ENCODE assay signal across 27 cellular contexts in genomic region chr12:62655524-62656160, GRCh38.
A peak's percentile ranks its signal among the peaks of the same experiment; 100 is the strongest.
DNase-seq lines count a peak whose midpoint lies in the region; TF ChIP-seq lines count a peak whose summit lies in the region.
"Had no signal": no experiment of that assay in that cellular context is flagged by ENCODE, and none has a peak within 500 bp of the region (broad histone marks: within the 10 kb centered on the region; RNA-seq: fewer than 3 reads in every experiment).

No MANE protein-coding gene starts in this region.

- H3K27ac ChIP-seq in H9 (ENCODE audit: insufficient read length, low read depth, low read length): no peak overlapping the region
- H3K27ac ChIP-seq in iPS-20b (ENCODE audit: low read length): no peak overlapping the region
- no peak overlapping the region for H3K27ac ChIP-seq in thyroid gland
- H3K27ac ChIP-seq: body of pancreas, pancreas, suprapubic skin had no signal

- no CpG with 5 or more reads among the region's 8 CpGs for WGBS in H9 (ENCODE audit: extremely low coverage, insufficient read length, low lambda C conversion rate)
- WGBS in thyroid gland, 2 donors: 85 to 92% methylated on average over 8 of the region's 8 CpGs

- no peaks in the 10 kb centered on the region for H3K79me2 ChIP-seq in H9 (ENCODE audit: insufficient read depth, low read length)

- no peak overlapping the region for H2BK5ac ChIP-seq in H9 (ENCODE audit: insufficient read length, low read length)

- no peaks in the 10 kb centered on the region for H3K23me2 ChIP-seq in H9 (ENCODE audit: insufficient read length, low read depth, low read length, poor library complexity, severe bottlenecking)

- peak overlapping the region in 2 of 3 experiments; percentile 85 to 98 for H3K27ac Mint-ChIP-seq in H9
- H3K27ac Mint-ChIP-seq: activated CD4-positive, alpha-beta memory T cell treated with anti-CD3 and anti-CD28 coated beads, Interleukin-2, amount 10 ng/mL, durations not matched to agents 7 days and 5 days; activated naive CD4-positive, alpha-beta T cell treated with anti-CD3 and anti-CD28 coated beads, Interleukin-2, amount 10 ng/mL, durations not matched to agents 7 days and 5 days; CD8-positive, alpha-beta memory T cell; natural killer cell; T-helper 2 cell treated with Interferon-gamma antibody and Interleukin-4, amounts not matched to agents 5 μg/mL and 100 μg/mL, for 36 hours had no signal

- no peak overlapping the region for H3K56ac ChIP-seq in H9 (ENCODE audit: insufficient read length, low read depth, low read length)

- no peak overlapping the region for H3K4ac ChIP-seq in H9 (ENCODE audit: low read depth, low read length)

- H3K9me3 ChIP-seq in H9 (ENCODE audit: control insufficient read depth, low read depth, low read length) (no peaks in the 10 kb centered on the region), iPS-20b (ENCODE audit: insufficient read depth, low read depth, low read length) (no peaks in the 10 kb centered on the region), thyroid gland (no peaks in the 10 kb centered on the region)
- H3K9me3 ChIP-seq: adrenal gland, BE2C, body of pancreas, pancreas, suprapubic skin had no signal

- no peak overlapping the region for H2BK120ac ChIP-seq in H9 (ENCODE audit: low read depth, low read length, poor library complexity, severe bottlenecking)

- peaks cover 71% of the 10 kb centered on the region for H3K27me3 Mint-ChIP-seq in H9 (ENCODE audit: low read depth)

- H3K36me3 Mint-ChIP-seq in H9 (ENCODE audit: insufficient read depth in 1 of 3, low read depth in 3 of 3): peaks cover 0 to 10% (median 3%) of the 10 kb centered on the region in 3 experiments; a peak in 5 of 7 replicates
- H3K36me3 Mint-ChIP-seq: activated naive CD4-positive, alpha-beta T cell treated with anti-CD3 and anti-CD28 coated beads, Interleukin-2, amount 10 ng/mL, durations not matched to agents 7 days and 5 days; natural killer cell had no signal

- H2AK5ac ChIP-seq in H9 (ENCODE audit: insufficient read length, low read length): no peak overlapping the region

- no peak overlapping the region for H3K23ac ChIP-seq in H9 (ENCODE audit: insufficient read length, low read depth, low read length)

- no peak overlapping the region for H2BK12ac ChIP-seq in H9 (ENCODE audit: insufficient read length, low read depth, low read length)

- H3K79me1 ChIP-seq in H9 (ENCODE audit: insufficient read depth, low read depth, low read length, poor library complexity, severe bottlenecking): no peaks in the 10 kb centered on the region

- no peak overlapping the region for H4K8ac ChIP-seq in H9 (replicated peaks; ENCODE audit: insufficient read length, low read depth, low read length)

- H2BK20ac ChIP-seq in H9 (ENCODE audit: low read depth, low read length, poor library complexity, severe bottlenecking): no peak overlapping the region

- H4K20me1 ChIP-seq in H9 (ENCODE audit: control insufficient read depth, insufficient read depth, insufficient read length): no peaks in the 10 kb centered on the region

- H2BK15ac ChIP-seq in H9 (ENCODE audit: low read depth, low read length): no peak overlapping the region

- no peak overlapping the region for H3T11ph ChIP-seq in H9 (ENCODE audit: low read length)

- no peaks in the 10 kb centered on the region for H3K36me3 ChIP-seq in iPS-20b (ENCODE audit: insufficient read depth, low read depth, low read length)
- no peaks in the 10 kb centered on the region for H3K36me3 ChIP-seq in thyroid gland
- H3K36me3 ChIP-seq: adrenal gland, BE2C, HAP-1, pancreas, suprapubic skin had no signal

- no peak overlapping the region for H4K91ac ChIP-seq in H9 (ENCODE audit: insufficient read length, low read depth, low read length)

- peaks cover 8% of the 10 kb centered on the region; the same call in 1 of the 2 replicates for H3K27me3 ChIP-seq in H9 (ENCODE audit: insufficient read depth, low read length)
- H3K27me3 ChIP-seq in iPS-20b (ENCODE audit: insufficient read depth, low read length): peaks cover 43% of the 10 kb centered on the region
- H3K27me3 ChIP-seq in thyroid gland: no peaks in the 10 kb centered on the region
- H3K27me3 ChIP-seq: adrenal gland, BE2C, body of pancreas, pancreas, suprapubic skin had no signal

- H3K18ac ChIP-seq in H9 (ENCODE audit: insufficient read length, low read depth, low read length): no peak overlapping the region

- H3K14ac ChIP-seq in H9 (ENCODE audit: insufficient read depth, low read length): no peak overlapping the region

- DNase-seq in H9: peak; percentile 63
- DNase-seq in cerebellar cortex (ENCODE audit: low spot score): peak; percentile 73
- peak; percentile 62 for DNase-seq in pons (ENCODE audit: low spot score)
- no peak for DNase-seq in thyroid gland
- no peak for DNase-seq in KG1 (lab: John Stamatoyannopoulos, UW)
- DNase-seq in DMS114 treated with DMSO at 0.1 percent for 48 hours (lab: John Stamatoyannopoulos, UW; ENCODE audit: unreplicated experiment): no peak
- DNase-seq: activated CD4-positive, alpha-beta memory T cell treated with anti-CD3 and anti-CD28 coated beads, Interleukin-2, amount 10 ng/mL, durations not matched to agents 7 days and 5 days; activated CD8-positive, alpha-beta memory T cell treated with anti-CD3 and anti-CD28 coated beads, Interleukin-2, amount 50 U/mL, for 48 hours; activated naive CD4-positive, alpha-beta T cell treated with anti-CD3 and anti-CD28 coated beads, Interleukin-2, amount 10 ng/mL, durations not matched to agents 7 days and 5 days; adrenal gland; BE2C; body of pancreas; CD8-positive, alpha-beta memory T cell; DMS 273 treated with DMSO at 0.1 percent for 48 hours; effector CD4-positive, alpha-beta T cell; natural killer cell; NCI-H2029; pancreas; retina; SHP77 treated with DMSO at 0.1 percent for 48 hours; small intestine; stimulated activated naive CD4-positive, alpha-beta T cell had no signal

- no peak overlapping the region; the same call in 1 of the 2 replicates for H3K4me3 ChIP-seq in iPS-20b (ENCODE audit: low read length)
- H3K4me3 ChIP-seq in thyroid gland (replicated peaks in 1 of 3): no peak overlapping the region
- H3K4me3 ChIP-seq: adrenal gland, body of pancreas, GM12878, HAP-1, pancreas, suprapubic skin had no signal

- H3K4me1 ChIP-seq in H9 (ENCODE audit: insufficient read depth, low read length) (peaks cover 40% of the 10 kb centered on the region), iPS-20b (ENCODE audit: insufficient read depth, low read length) (peaks cover 83% of the 10 kb centered on the region), thyroid gland (peaks cover 16 to 31% of the 10 kb centered on the region in 2 donors)
- H3K4me1 ChIP-seq: adrenal gland, BE2C, body of pancreas, pancreas, suprapubic skin had no signal

- H2AFZ ChIP-seq in H9 (ENCODE audit: low read length): no peak overlapping the region

- 0 out of 5 replicates have a peak, but pooled peaks cover 0 to under 1% of the 10 kb centered on the region in 2 experiments for H3K9me3 Mint-ChIP-seq in H9
- H3K9me3 Mint-ChIP-seq: activated CD4-positive, alpha-beta memory T cell treated with anti-CD3 and anti-CD28 coated beads, Interleukin-2, amount 10 ng/mL, durations not matched to agents 7 days and 5 days; activated naive CD4-positive, alpha-beta T cell treated with anti-CD3 and anti-CD28 coated beads, Interleukin-2, amount 10 ng/mL, durations not matched to agents 7 days and 5 days; CD8-positive, alpha-beta memory T cell; natural killer cell; T-helper 2 cell treated with Interferon-gamma antibody and Interleukin-4, amounts not matched to agents 5 μg/mL and 100 μg/mL, for 36 hours had no signal

- TF ChIP-seq POLR2A in thyroid gland (IDR thresholded peaks at IDR 0.05): no peak

- peaks cover 86 to 87% of the 10 kb centered on the region in 2 experiments for H3K4me1 Mint-ChIP-seq in H9

- no peak for TF ChIP-seq CTCF in H9 (conservative IDR thresholded peaks at IDR 0.05)
- no peak for TF ChIP-seq CTCF in thyroid gland (IDR thresholded peaks at IDR 0.05)

- H3K9ac ChIP-seq in H9 (ENCODE audit: extremely low read depth, insufficient read length, low read length) (no peak overlapping the region), iPS-20b (ENCODE audit: low read depth, low read length) (peak overlapping the region; percentile 9; the same call in 1 of the 2 replicates)

- no peak overlapping the region; a peak in 1 of 5 replicates for H3K4me3 Mint-ChIP-seq in H9
- H3K4me3 Mint-ChIP-seq: activated CD4-positive, alpha-beta memory T cell treated with anti-CD3 and anti-CD28 coated beads, Interleukin-2, amount 10 ng/mL, durations not matched to agents 7 days and 5 days; activated naive CD4-positive, alpha-beta T cell treated with anti-CD3 and anti-CD28 coated beads, Interleukin-2, amount 10 ng/mL, durations not matched to agents 7 days and 5 days; CD8-positive, alpha-beta memory T cell; natural killer cell; T-helper 2 cell treated with Interferon-gamma antibody and Interleukin-4, amounts not matched to agents 5 μg/mL and 100 μg/mL, for 36 hours had no signal

- intact Hi-C loops in thyroid gland (cut with DNase I): no loop called here

- no peak overlapping the region for H4K5ac ChIP-seq in H9 (ENCODE audit: insufficient read length, low read depth, low read length)

- H3K4me2 ChIP-seq in H9 (ENCODE audit: insufficient read depth, insufficient read length, low read length): no peak overlapping the region

Comparison
In these comparisons a context has a peak if more than half of its experiments do, and no peak if none do; other contexts are left out.
1. DNase-seq: peak in H9 (single experiment), cerebellar cortex (single experiment) and pons (single experiment); none in thyroid gland (0 of 2), KG1 (single experiment) and DMS114 treated with DMSO at 0.1 percent for 48 hours (single experiment).